12 cellular contexts compared by ENCODE assay signal in genomic region chr14:99201351-99202073, GRCh38.
DNase-seq lines count a peak whose midpoint lies in the region; ATAC-seq and TF ChIP-seq lines count a peak whose summit lies in the region.
"Had no signal": no experiment of that assay in that cellular context is flagged by ENCODE, and none has a peak within 500 bp of the region (broad histone marks: within the 10 kb centered on the region; RNA-seq: fewer than 3 reads in every experiment).

No MANE protein-coding gene starts in this region.

- H3K36me3 ChIP-seq in H7 (replicated peaks; ENCODE audit: control insufficient read depth, insufficient read depth, low read length) (no peaks in the 10 kb centered on the region; the same call in 1 of the 2 replicates), testis (ENCODE audit: low read depth, missing control alignments) (no peaks in the 10 kb centered on the region)
- H3K36me3 ChIP-seq: ovary, transverse colon had no signal

- in situ Hi-C loops in ACHN (cut with HindIII; ENCODE audit: low pct_ligation_motif_present, low pct_unique_long_range_greater_than_20kb, low sequenced_read_pairs): no loop called here

- H3K27me3 ChIP-seq in H7 (ENCODE audit: control insufficient read depth, insufficient read depth, low read length) (no peaks in the 10 kb centered on the region), testis (no peaks in the 10 kb centered on the region)
- H3K27me3 ChIP-seq: ovary, transverse colon had no signal

- H3K27me3 Mint-ChIP-seq in T-helper 2 cell treated with Interferon-gamma antibody and Interleukin-4, amounts not matched to agents 5 μg/mL and 100 μg/mL, for 36 hours (ENCODE audit: low read depth): no peaks in the 10 kb centered on the region
- H3K27me3 Mint-ChIP-seq in activated T-helper 17 cell treated with anti-CD3 and anti-CD28 coated beads, Interleukin-2, amount 50 U/mL, for 72 hours: no peaks in the 10 kb centered on the region
- peaks cover 0 to 7% (median 2%) of the 10 kb centered on the region in 3 donors for H3K27me3 Mint-ChIP-seq in immature natural killer cell (ENCODE audit: low read depth in 3 of 3)

- TF ChIP-seq POLR2A in testis (IDR thresholded peaks at IDR 0.05): no peak

- no peak overlapping the region for H3K27ac ChIP-seq in testis
- H3K27ac ChIP-seq: ovary, transverse colon had no signal

- no peak for ATAC-seq in activated T-helper 17 cell treated with anti-CD3 and anti-CD28 coated beads, Interleukin-2, amount 50 U/mL, for 72 hours (replicated peaks)

- peaks cover 83% of the 10 kb centered on the region for H3K4me1 Mint-ChIP-seq in T-helper 2 cell treated with Interferon-gamma antibody and Interleukin-4, amounts not matched to agents 5 μg/mL and 100 μg/mL, for 36 hours (ENCODE audit: low read depth)
- H3K4me1 Mint-ChIP-seq in activated T-helper 17 cell treated with anti-CD3 and anti-CD28 coated beads, Interleukin-2, amount 50 U/mL, for 72 hours: peaks cover 67% of the 10 kb centered on the region
- peaks cover 89 to 93% of the 10 kb centered on the region in 2 donors for H3K4me1 Mint-ChIP-seq in immature natural killer cell

- no peaks in the 10 kb centered on the region for H3K4me1 ChIP-seq in testis
- H3K4me1 ChIP-seq: transverse colon had no signal

- no peaks in the 10 kb centered on the region for H3K9me3 Mint-ChIP-seq in T-helper 2 cell treated with Interferon-gamma antibody and Interleukin-4, amounts not matched to agents 5 μg/mL and 100 μg/mL, for 36 hours
- no peaks in the 10 kb centered on the region for H3K9me3 Mint-ChIP-seq in activated T-helper 17 cell treated with anti-CD3 and anti-CD28 coated beads, Interleukin-2, amount 50 U/mL, for 72 hours
- H3K9me3 Mint-ChIP-seq in immature natural killer cell: no peaks in the 10 kb centered on the region

- peaks cover 77% of the 10 kb centered on the region for H3K36me3 Mint-ChIP-seq in T-helper 2 cell treated with Interferon-gamma antibody and Interleukin-4, amounts not matched to agents 5 μg/mL and 100 μg/mL, for 36 hours (ENCODE audit: low read depth)
- H3K36me3 Mint-ChIP-seq in activated T-helper 17 cell treated with anti-CD3 and anti-CD28 coated beads, Interleukin-2, amount 50 U/mL, for 72 hours (ENCODE audit: low read depth): peaks cover 91% of the 10 kb centered on the region
- H3K36me3 Mint-ChIP-seq in immature natural killer cell: peaks cover 0 to 5% (median 3%) of the 10 kb centered on the region in 3 donors

- 84 to 89% methylated on average over 10 of the region's 10 CpGs for whole genome bisulfite sequencing in testis, 2 donors

- no peak for TF ChIP-seq CTCF in testis (IDR thresholded peaks at IDR 0.05)

- no peaks in the 10 kb centered on the region for H3K9me3 ChIP-seq in testis
- H3K9me3 ChIP-seq: ovary, transverse colon had no signal

- no peak for DNase-seq in T-helper 2 cell treated with Interferon-gamma antibody and Interleukin-4, amounts not matched to agents 5 μg/mL and 100 μg/mL, for 36 hours (ENCODE audit: low spot score)
- DNase-seq in T-helper 2 cell (no peak), H7 (peak; percentile 82), immature natural killer cell (no peak), testis (no peak), NCI-H526 treated with DMSO at 0.1 percent for 48 hours (lab: John Stamatoyannopoulos, UW) (no peak), ACHN (no peak)
- DNase-seq: dermis blood vessel endothelial cell, NCI-H446 treated with DMSO at 0.1 percent for 48 hours, ovary, transverse colon had no signal

- peak overlapping the region; percentile 48 for H3K4me3 Mint-ChIP-seq in T-helper 2 cell treated with Interferon-gamma antibody and Interleukin-4, amounts not matched to agents 5 μg/mL and 100 μg/mL, for 36 hours
- peak overlapping the region; percentile 82 for H3K4me3 Mint-ChIP-seq in activated T-helper 17 cell treated with anti-CD3 and anti-CD28 coated beads, Interleukin-2, amount 50 U/mL, for 72 hours
- H3K4me3 Mint-ChIP-seq in immature natural killer cell: peak overlapping the region in 1 of 5 donors; percentile 13

- intact Hi-C loops in testis (cut with DNase I; ENCODE audit: low total_unique reads): no loop called here

- H3K27ac Mint-ChIP-seq in T-helper 2 cell treated with Interferon-gamma antibody and Interleukin-4, amounts not matched to agents 5 μg/mL and 100 μg/mL, for 36 hours: peak overlapping the region; percentile 81
- H3K27ac Mint-ChIP-seq in activated T-helper 17 cell treated with anti-CD3 and anti-CD28 coated beads, Interleukin-2, amount 50 U/mL, for 72 hours: peak overlapping the region; percentile 97
- H3K27ac Mint-ChIP-seq in immature natural killer cell: peak overlapping the region in 5 of 6 donors; percentile 45 to 87 (median 49)

- H3K4me3 ChIP-seq in H7 (ENCODE audit: insufficient read depth, low read depth, low read length) (no peak overlapping the region), testis (no peak overlapping the region)
- H3K4me3 ChIP-seq: ovary, transverse colon had no signal
